In the genomic region with DNA sequence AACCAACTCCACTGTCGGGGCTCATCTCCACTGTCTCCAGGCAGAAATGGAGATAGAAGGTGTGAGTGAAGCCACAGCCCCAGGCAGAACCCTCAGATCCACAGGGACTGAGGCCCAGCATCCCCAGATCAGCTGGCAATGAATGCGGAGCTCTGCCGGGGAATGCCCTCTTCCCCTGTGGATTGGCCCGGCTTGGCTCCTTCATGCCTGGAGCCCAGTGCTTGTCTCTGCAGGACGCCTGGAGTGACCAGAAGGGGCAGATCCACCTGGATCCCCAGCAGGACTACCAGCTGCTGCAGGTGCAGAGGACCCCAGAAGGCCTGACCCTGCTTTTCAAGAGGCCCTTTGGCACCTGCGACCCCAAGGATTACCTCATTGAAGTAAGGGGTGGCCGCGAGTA, we compare ENCODE assay signal across 31 cellular contexts. TPM values are rescaled to one million over a fixed set of nuclear protein-coding genes. Genes with fewer than 3 reads are reported as not detected.
"Had no signal": no experiment of that assay in that cellular context is flagged by ENCODE, and none has a peak within 500 bp of the region (broad histone marks: within the 10 kb centered on the region; RNA-seq: fewer than 3 reads in every experiment).

No MANE protein-coding gene starts in this region.

- H3K4me1 ChIP-seq: colonic mucosa, foreskin keratinocyte, gastroesophageal sphincter, heart left ventricle, lower lobe of right lung, parathyroid adenoma, right atrium auricular region, sigmoid colon, tibial artery had no signal

- H3K9ac ChIP-seq: parathyroid adenoma had no signal

- H3K4me3 ChIP-seq: colonic mucosa, esophagus muscularis mucosa, gastroesophageal sphincter, heart left ventricle, hepatocyte, lower lobe of right lung, right atrium auricular region, sigmoid colon, spleen, testis, tibial artery had no signal

- H3K9me3 ChIP-seq: colonic mucosa, esophagus muscularis mucosa, gastroesophageal sphincter, heart left ventricle, lower lobe of right lung, neutrophil, right atrium auricular region, sigmoid colon, spleen, testis, tibial artery had no signal

- H2AFZ ChIP-seq: hepatocyte, parathyroid adenoma had no signal

- H3K27ac ChIP-seq: colonic mucosa, esophagus muscularis mucosa, foreskin keratinocyte, gastroesophageal sphincter, heart left ventricle, hepatocyte, lower lobe of right lung, neutrophil, parathyroid adenoma, right atrium auricular region, sigmoid colon, spleen, testis, tibial artery had no signal

- DNase-seq: colonic mucosa; effector memory CD4-positive, alpha-beta T cell; foreskin keratinocyte; heart left ventricle; left colon; lower lobe of right lung; nephron progenitor cell; sigmoid colon; spleen; stimulated activated CD4-positive, alpha-beta T cell treated with anti-CD3 and anti-CD28 coated beads, Interleukin-4, amount 100 ng/mL, for 4 hours; stimulated activated naive CD8-positive, alpha-beta T cell treated with anti-CD3 and anti-CD28 coated beads, Interleukin-15, Interleukin-2, amounts not matched to agents 100 U/mL and 50 U/mL, for 24 hours; testis; tibial artery had no signal

- ATAC-seq: foreskin keratinocyte; gastroesophageal sphincter; heart left ventricle; left colon; left ventricle myocardium superior; lower lobe of right lung; naive thymus-derived CD8-positive, alpha-beta T cell; stimulated activated memory B cell treated with anti-CD40 and anti-IgM and Interleukin-4, amounts not matched to agents 10 μg/mL and 1 μg/mL and 100 μg/mL, for 72 hours; stimulated activated naive CD8-positive, alpha-beta T cell treated with anti-CD3 and anti-CD28 coated beads, Interleukin-15, Interleukin-2, amounts not matched to agents 100 U/mL and 50 U/mL, for 24 hours had no signal

- H3K79me2 ChIP-seq: hepatocyte, parathyroid adenoma had no signal

- H3K36me3 ChIP-seq: colonic mucosa, esophagus muscularis mucosa, gastroesophageal sphincter, heart left ventricle, lower lobe of right lung, neutrophil, right atrium auricular region, sigmoid colon, spleen, tibial artery had no signal

- H3K27me3 ChIP-seq: colonic mucosa, hepatocyte, right atrium auricular region, testis had no signal

- H3K4me2 ChIP-seq: hepatocyte had no signal

RNA-seq across cellular contexts. Expression of gene DBH, which starts 3.5 kb away (rescaled TPM):
- total RNA-seq: colonic mucosa; endothelial cell of umbilical vein; epithelial cell of proximal tubule; fibroblast of lung; foreskin keratinocyte; gastroesophageal sphincter; hepatocyte; kidney epithelial cell; left colon; left ventricle myocardium superior; lower lobe of right lung; mesenteric fat pad; naive thymus-derived CD8-positive, alpha-beta T cell; progenitor cell of endocrine pancreas; right atrium auricular region; sigmoid colon; skeletal muscle tissue had no signal
- polyA plus RNA-seq: endothelial cell of umbilical vein; fibroblast of lung; foreskin keratinocyte; heart left ventricle; naive thymus-derived CD8-positive, alpha-beta T cell had no signal

RNA-seq across cellular contexts. Expression of gene FAM163B, which starts 30.4 kb away (rescaled TPM):
- total RNA-seq: endothelial cell of umbilical vein; epithelial cell of proximal tubule; esophagus muscularis mucosa; fibroblast of lung; foreskin keratinocyte; gastroesophageal sphincter; heart left ventricle; kidney epithelial cell; left ventricle myocardium superior; lower lobe of right lung; mesenteric fat pad; myocyte; naive thymus-derived CD8-positive, alpha-beta T cell; omental fat pad; progenitor cell of endocrine pancreas; skeletal muscle tissue had no signal
- polyA plus RNA-seq: endothelial cell of umbilical vein; fibroblast of lung; foreskin keratinocyte; naive thymus-derived CD8-positive, alpha-beta T cell had no signal
